Comparison of ENCODE assay signal across 8 cellular contexts in genomic region chr19:19865750-19866598, GRCh38. TPM values are rescaled to one million over a fixed set of nuclear protein-coding genes. Genes with fewer than 3 reads are reported as not detected.
A peak's percentile ranks its signal among the peaks of the same experiment; 100 is the strongest.
DNase-seq lines count a peak whose midpoint lies in the region; ATAC-seq and TF ChIP-seq lines count a peak whose summit lies in the region.

TSS of gene ZNF253 (plus strand) at chr19:19865882. CDS start at chr19:19865997, 115 bp downstream.

- intact Hi-C loops in activated CD4-positive, alpha-beta T cell treated with anti-CD3 and anti-CD28 coated beads for 36 hours (cut with DNase I, micrococcal nuclease): loop anchor here (1.0 to 10.0 kb wide), 17 partner anchors 35 to 1159 kb away; partner anchors contain the start of genes ATP13A1 (in 2 of the 2), ZNF14 (in 2 of the 2), ZNF506 (in 2 of the 2) and ZNF101 (in 1 of the 2)

- peaks cover 21% of the 10 kb centered on the region for H3K4me1 Mint-ChIP-seq in activated CD4-positive, alpha-beta T cell treated with anti-CD3 and anti-CD28 coated beads for 36 hours

- CTCF ChIA-PET in activated CD4-positive, alpha-beta T cell treated with anti-CD3 and anti-CD28 coated beads for 36 hours (lab: Charles Lee): interaction anchor here (0.5 to 1.7 kb wide), 8 partner anchors 11 to 186 kb away, joined by 3 to 8 read pairs (median 3); partner anchors contain the start of genes ZNF14 and ZNF506

- DNase-seq in AG09319 (ENCODE audit: extremely low read depth, low read depth) (peak; percentile 78), NCI-H510A (lab: John Stamatoyannopoulos, UW) (peak; percentile 96), choroid plexus epithelial cell (ENCODE audit: low read depth) (peak; percentile 95), kidney glomerular epithelial cell (lab: John Stamatoyannopoulos, UW) (peak; percentile 87)
- DNase-seq in activated CD4-positive, alpha-beta T cell treated with anti-CD3 and anti-CD28 coated beads for 36 hours: peak; percentile 98
- peak; percentile 92 to 97 for DNase-seq in stimulated activated CD4-positive, alpha-beta T cell treated with anti-CD3 and anti-CD28 coated beads, Interleukin-15, amount 100 ng/mL, for 48 hours (ENCODE audit: low read depth in 2 of 2)

- H3K4me3 ChIP-seq in choroid plexus epithelial cell (ENCODE audit: low read depth, low read length): peak within 1 kb of the TSS; percentile 90

- POLR2A ChIA-PET in activated CD4-positive, alpha-beta T cell treated with anti-CD3 and anti-CD28 coated beads for 36 hours (lab: Charles Lee): interaction anchor here (0.6 to 2.1 kb wide), 14 partner anchors 9 to 911 kb away, joined by 3 to 21 read pairs (median 4); partner anchors contain the start of genes ATP13A1, ZNF101, ZNF506 and ZNF66

- H3K27me3 Mint-ChIP-seq in activated CD4-positive, alpha-beta T cell treated with anti-CD3 and anti-CD28 coated beads for 36 hours: no peaks in the 10 kb centered on the region

- peak within 1 kb of the TSS; percentile 88 for H3K4me3 Mint-ChIP-seq in activated CD4-positive, alpha-beta T cell treated with anti-CD3 and anti-CD28 coated beads for 36 hours

- H3K27ac Mint-ChIP-seq in activated CD4-positive, alpha-beta T cell treated with anti-CD3 and anti-CD28 coated beads for 36 hours: peak within 1 kb of the TSS; percentile 98

- peaks cover 1% of the 10 kb centered on the region for H3K9me3 Mint-ChIP-seq in activated CD4-positive, alpha-beta T cell treated with anti-CD3 and anti-CD28 coated beads for 36 hours (ENCODE audit: low read depth)

- ATAC-seq in GM19025 (IDR thresholded peaks at IDR 0.05; ENCODE audit: low read depth, unreplicated experiment) (peak; percentile 92), HG03354 (IDR thresholded peaks at IDR 0.05; ENCODE audit: poor library complexity, severe bottlenecking, unreplicated experiment) (peak; percentile 97)
- peak; percentile 93 for ATAC-seq in activated CD4-positive, alpha-beta T cell treated with anti-CD3 and anti-CD28 coated beads for 36 hours

- TF ChIP-seq CTCF in AG09319 (IDR thresholded peaks at IDR 0.05; ENCODE audit: low read depth, low read length) (no peak), choroid plexus epithelial cell (conservative IDR thresholded peaks at IDR 0.05; ENCODE audit: low read depth, low read length) (no peak)

- peaks cover 15% of the 10 kb centered on the region for H3K36me3 Mint-ChIP-seq in activated CD4-positive, alpha-beta T cell treated with anti-CD3 and anti-CD28 coated beads for 36 hours (ENCODE audit: low read depth)

RNA-seq across cellular contexts. Expression of gene ZNF253, which starts in this region (rescaled TPM):
- 10 to 100 TPM; 16.1 to 25.1 TPM for total RNA-seq in activated CD4-positive, alpha-beta T cell treated with anti-CD3 and anti-CD28 coated beads for 36 hours

Comparison
In these comparisons a context has a peak if more than half of its experiments do, and no peak if none do; other contexts are left out.
1. Peak in every context shown above with its lines: DNase-seq, ATAC-seq and H3K4me3 ChIP-seq.